ENCODE assay signal across 3 cellular contexts in the genomic region with DNA sequence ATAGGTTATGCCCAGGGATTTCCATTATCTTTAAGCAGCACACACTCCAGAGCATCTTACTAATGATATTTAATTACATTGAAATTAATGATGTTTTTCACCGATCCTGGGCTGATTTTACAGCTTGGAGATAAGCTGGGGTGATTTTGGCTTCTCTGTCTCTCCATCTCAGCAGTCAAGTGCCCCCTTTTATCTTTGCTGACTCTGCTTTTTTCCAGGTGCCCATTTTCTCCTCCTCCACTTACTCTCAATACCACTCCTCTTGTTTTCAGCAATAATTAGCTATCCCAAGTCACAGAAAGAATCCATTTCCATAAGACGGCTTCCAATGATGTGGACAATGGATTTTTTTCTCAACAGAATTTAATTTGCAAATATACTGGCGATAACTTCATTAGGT.
TF ChIP-seq lines count a peak whose summit lies in the region.

No MANE protein-coding gene starts in this region.

TF ChIP-seq in HepG2, 621 proteins besides CTCF, POLR2A, EP300 and RAD21:
- TF ChIP-seq, protein P1, sequence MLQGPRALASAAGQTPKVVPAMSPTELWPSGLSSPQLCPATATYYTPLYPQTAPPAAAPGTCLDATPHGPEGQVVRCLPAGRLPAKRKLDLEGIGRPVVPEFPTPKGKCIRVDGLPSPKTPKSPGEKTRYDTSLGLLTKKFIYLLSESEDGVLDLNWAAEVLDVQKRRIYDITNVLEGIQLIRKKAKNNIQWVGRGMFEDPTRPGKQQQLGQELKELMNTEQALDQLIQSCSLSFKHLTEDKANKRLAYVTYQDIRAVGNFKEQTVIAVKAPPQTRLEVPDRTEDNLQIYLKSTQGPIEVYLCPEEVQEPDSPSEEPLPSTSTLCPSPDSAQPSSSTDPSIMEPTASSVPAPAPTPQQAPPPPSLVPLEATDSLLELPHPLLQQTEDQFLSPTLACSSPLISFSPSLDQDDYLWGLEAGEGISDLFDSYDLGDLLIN (CRISPR knock-in tag; IDR thresholded peaks at IDR 0.05; ENCODE audit: borderline replicate concordance): no peak
- no peak for TF ChIP-seq CHCHD3 (CRISPR knock-in tag; IDR thresholded peaks at IDR 0.05)
- TF ChIP-seq MAFK (conservative IDR thresholded peaks at IDR 0.05 in 1 of 2, IDR thresholded peaks at IDR 0.05 in 1 of 2; ENCODE audit: low read length in 2 of 2): peak; percentile 51 to 88
- TF ChIP-seq, protein P2, sequence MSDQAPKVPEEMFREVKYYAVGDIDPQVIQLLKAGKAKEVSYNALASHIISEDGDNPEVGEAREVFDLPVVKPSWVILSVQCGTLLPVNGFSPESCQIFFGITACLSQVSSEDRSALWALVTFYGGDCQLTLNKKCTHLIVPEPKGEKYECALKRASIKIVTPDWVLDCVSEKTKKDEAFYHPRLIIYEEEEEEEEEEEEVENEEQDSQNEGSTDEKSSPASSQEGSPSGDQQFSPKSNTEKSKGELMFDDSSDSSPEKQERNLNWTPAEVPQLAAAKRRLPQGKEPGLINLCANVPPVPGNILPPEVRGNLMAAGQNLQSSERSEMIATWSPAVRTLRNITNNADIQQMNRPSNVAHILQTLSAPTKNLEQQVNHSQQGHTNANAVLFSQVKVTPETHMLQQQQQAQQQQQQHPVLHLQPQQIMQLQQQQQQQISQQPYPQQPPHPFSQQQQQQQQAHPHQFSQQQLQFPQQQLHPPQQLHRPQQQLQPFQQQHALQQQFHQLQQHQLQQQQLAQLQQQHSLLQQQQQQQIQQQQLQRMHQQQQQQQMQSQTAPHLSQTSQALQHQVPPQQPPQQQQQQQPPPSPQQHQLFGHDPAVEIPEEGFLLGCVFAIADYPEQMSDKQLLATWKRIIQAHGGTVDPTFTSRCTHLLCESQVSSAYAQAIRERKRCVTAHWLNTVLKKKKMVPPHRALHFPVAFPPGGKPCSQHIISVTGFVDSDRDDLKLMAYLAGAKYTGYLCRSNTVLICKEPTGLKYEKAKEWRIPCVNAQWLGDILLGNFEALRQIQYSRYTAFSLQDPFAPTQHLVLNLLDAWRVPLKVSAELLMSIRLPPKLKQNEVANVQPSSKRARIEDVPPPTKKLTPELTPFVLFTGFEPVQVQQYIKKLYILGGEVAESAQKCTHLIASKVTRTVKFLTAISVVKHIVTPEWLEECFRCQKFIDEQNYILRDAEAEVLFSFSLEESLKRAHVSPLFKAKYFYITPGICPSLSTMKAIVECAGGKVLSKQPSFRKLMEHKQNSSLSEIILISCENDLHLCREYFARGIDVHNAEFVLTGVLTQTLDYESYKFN (CRISPR knock-in tag; conservative IDR thresholded peaks at IDR 0.05): no peak
- peak; percentile 71 for TF ChIP-seq MAFF (IDR thresholded peaks at IDR 0.05; ENCODE audit: low read depth, low read length)

TF ChIP-seq in IMR-90, 13 proteins besides CTCF, POLR2A, EP300 and RAD21:
- TF ChIP-seq MAFK (IDR thresholded peaks at IDR 0.05; ENCODE audit: low read depth, low read length): peak; percentile 74
- no peak for TF ChIP-seq CEBPB (IDR thresholded peaks at IDR 0.05; ENCODE audit: low read depth, low read length)
- no peak for TF ChIP-seq BHLHE40 (IDR thresholded peaks at IDR 0.05; ENCODE audit: low read depth, low read length)
- TF ChIP-seq RFX5 (IDR thresholded peaks at IDR 0.05; ENCODE audit: low read depth, low read length): no peak
- no peak for TF ChIP-seq RCOR1 (IDR thresholded peaks at IDR 0.05; ENCODE audit: insufficient replicate concordance, low read length)
- TF ChIP-seq, protein P3, sequence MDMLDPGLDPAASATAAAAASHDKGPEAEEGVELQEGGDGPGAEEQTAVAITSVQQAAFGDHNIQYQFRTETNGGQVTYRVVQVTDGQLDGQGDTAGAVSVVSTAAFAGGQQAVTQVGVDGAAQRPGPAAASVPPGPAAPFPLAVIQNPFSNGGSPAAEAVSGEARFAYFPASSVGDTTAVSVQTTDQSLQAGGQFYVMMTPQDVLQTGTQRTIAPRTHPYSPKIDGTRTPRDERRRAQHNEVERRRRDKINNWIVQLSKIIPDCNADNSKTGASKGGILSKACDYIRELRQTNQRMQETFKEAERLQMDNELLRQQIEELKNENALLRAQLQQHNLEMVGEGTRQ (IDR thresholded peaks at IDR 0.05; ENCODE audit: low read depth, low read length): no peak
- TF ChIP-seq MXI1 (IDR thresholded peaks at IDR 0.05; ENCODE audit: borderline replicate concordance, low read depth, low read length): no peak

TF ChIP-seq in H1, 55 proteins besides CTCF, POLR2A, EP300 and RAD21:
- TF ChIP-seq MAFK (IDR thresholded peaks at IDR 0.05; ENCODE audit: low read depth, low read length) (peak; percentile 35; the same call in 1 of the 2 replicates), TEAD4 (IDR thresholded peaks at IDR 0.05; ENCODE audit: low read depth, low read length) (no peak)
TF ChIP-seq in H1: peak in this region for 1.
